Comparison of ENCODE assay signal across 32 cellular contexts in genomic region chr6:83124553-83124952, GRCh38.
"Had no signal": no experiment of that assay in that cellular context is flagged by ENCODE, and none has a peak within 500 bp of the region (broad histone marks: within the 10 kb centered on the region; RNA-seq: fewer than 3 reads in every experiment).

No MANE protein-coding gene starts in this region.

- H3K4me3 Mint-ChIP-seq: activated CD4-positive, alpha-beta memory T cell treated with anti-CD3 and anti-CD28 coated beads for 36 hours; activated CD4-positive, alpha-beta T cell treated with anti-CD3 and anti-CD28 coated beads for 36 hours; activated CD4-positive, alpha-beta T cell treated with anti-CD3 and anti-CD28 coated beads, Interleukin-2, amount 10 ng/mL, durations not matched to agents 24 days and 14 days; activated CD8-positive, alpha-beta memory T cell treated with anti-CD3 and anti-CD28 coated beads, Interleukin-2, amount 10 ng/mL, durations not matched to agents 7 days and 5 days; activated CD8-positive, alpha-beta T cell treated with anti-CD3 and anti-CD28 coated beads, Interleukin-2, amount 10 ng/mL, durations not matched to agents 7 days and 5 days; activated naive CD4-positive, alpha-beta T cell treated with anti-CD3 and anti-CD28 coated beads for 36 hours; activated naive CD8-positive, alpha-beta T cell; activated T-helper 1 cell treated with anti-CD3 and anti-CD28 coated beads, Interleukin-12 subunit alpha, Interleukin-12 subunit beta, Interleukin-2, Interleukin-4 antibody, amounts not matched to agents 30 ng/mL and 10 ng/mL and 1 ng/mL, durations not matched to agents 14 hours and 24 hours and 36 hours; central memory CD8-positive, alpha-beta T cell; effector memory CD8-positive, alpha-beta T cell had no signal

- H3K4me1 Mint-ChIP-seq: activated CD4-positive, alpha-beta T cell treated with anti-CD3 and anti-CD28 coated beads for 36 hours; activated CD4-positive, alpha-beta T cell treated with anti-CD3 and anti-CD28 coated beads, Interleukin-2, amount 10 ng/mL, durations not matched to agents 24 days and 14 days; activated CD8-positive, alpha-beta memory T cell treated with anti-CD3 and anti-CD28 coated beads, Interleukin-2, amount 10 ng/mL, durations not matched to agents 7 days and 5 days; central memory CD8-positive, alpha-beta T cell had no signal

- H3K27ac Mint-ChIP-seq: activated CD4-positive, alpha-beta memory T cell treated with anti-CD3 and anti-CD28 coated beads for 36 hours; activated CD4-positive, alpha-beta T cell treated with anti-CD3 and anti-CD28 coated beads for 36 hours; activated CD4-positive, alpha-beta T cell treated with anti-CD3 and anti-CD28 coated beads, Interleukin-2, amount 10 ng/mL, durations not matched to agents 24 days and 14 days; activated CD8-positive, alpha-beta memory T cell treated with anti-CD3 and anti-CD28 coated beads, Interleukin-2, amount 10 ng/mL, durations not matched to agents 7 days and 5 days; activated CD8-positive, alpha-beta T cell treated with anti-CD3 and anti-CD28 coated beads, Interleukin-2, amount 10 ng/mL, durations not matched to agents 7 days and 5 days; activated naive CD4-positive, alpha-beta T cell treated with anti-CD3 and anti-CD28 coated beads for 36 hours; activated naive CD8-positive, alpha-beta T cell; activated T-helper 1 cell treated with anti-CD3 and anti-CD28 coated beads, Interleukin-12 subunit alpha, Interleukin-12 subunit beta, Interleukin-2, Interleukin-4 antibody, amounts not matched to agents 30 ng/mL and 10 ng/mL and 1 ng/mL, durations not matched to agents 14 hours and 24 hours and 36 hours; activated T-helper 2 cell treated with anti-CD3 and anti-CD28 coated beads, Interferon-gamma antibody, Interleukin-2, Interleukin-4, amounts not matched to agents 10 μg/mL and 5 μg/mL and 100 μg/mL, durations not matched to agents 14 hours and 24 hours and 36 hours; effector memory CD8-positive, alpha-beta T cell had no signal

- H3K9me3 ChIP-seq: esophagus squamous epithelium, gastroesophageal sphincter, heart right ventricle had no signal

- H3K9me3 Mint-ChIP-seq: activated CD4-positive, alpha-beta memory T cell treated with anti-CD3 and anti-CD28 coated beads for 36 hours; activated CD4-positive, alpha-beta T cell treated with anti-CD3 and anti-CD28 coated beads, Interleukin-2, amount 10 ng/mL, durations not matched to agents 24 days and 14 days; activated naive CD4-positive, alpha-beta T cell treated with anti-CD3 and anti-CD28 coated beads for 36 hours; activated T-helper 1 cell treated with anti-CD3 and anti-CD28 coated beads, Interleukin-12 subunit alpha, Interleukin-12 subunit beta, Interleukin-2, Interleukin-4 antibody, amounts not matched to agents 30 ng/mL and 10 ng/mL and 1 ng/mL, durations not matched to agents 14 hours and 24 hours and 36 hours; activated T-helper 2 cell treated with anti-CD3 and anti-CD28 coated beads, Interferon-gamma antibody, Interleukin-2, Interleukin-4, amounts not matched to agents 10 μg/mL and 5 μg/mL and 100 μg/mL, durations not matched to agents 14 hours and 24 hours and 36 hours; central memory CD8-positive, alpha-beta T cell; effector memory CD8-positive, alpha-beta T cell had no signal

- ATAC-seq: activated CD4-positive, alpha-beta T cell treated with anti-CD3 and anti-CD28 coated beads for 36 hours; activated CD8-positive, alpha-beta memory T cell treated with anti-CD3 and anti-CD28 coated beads, Interleukin-2, amount 10 ng/mL, durations not matched to agents 7 days and 5 days; activated CD8-positive, alpha-beta T cell treated with anti-CD3 and anti-CD28 coated beads, Interleukin-2, amount 10 ng/mL, durations not matched to agents 7 days and 5 days; effector memory CD8-positive, alpha-beta T cell; gastroesophageal sphincter; heart right ventricle had no signal

- FAIRE-seq: bronchial epithelial cell, endometrium, endothelial cell of umbilical vein had no signal

- H3K4me3 ChIP-seq: coronary artery, esophagus squamous epithelium, gastroesophageal sphincter, heart right ventricle had no signal

- H3K27me3 ChIP-seq: brain microvascular endothelial cell, esophagus squamous epithelium, gastroesophageal sphincter, heart right ventricle had no signal

- H3K27ac ChIP-seq: brain microvascular endothelial cell, coronary artery, epithelial cell of prostate, esophagus squamous epithelium, gastroesophageal sphincter, heart right ventricle had no signal

- H3K4me1 ChIP-seq: esophagus squamous epithelium, gastroesophageal sphincter, heart right ventricle had no signal

- H3K27me3 Mint-ChIP-seq: activated CD4-positive, alpha-beta memory T cell treated with anti-CD3 and anti-CD28 coated beads for 36 hours; activated CD4-positive, alpha-beta T cell treated with anti-CD3 and anti-CD28 coated beads for 36 hours; activated CD4-positive, alpha-beta T cell treated with anti-CD3 and anti-CD28 coated beads, Interleukin-2, amount 10 ng/mL, durations not matched to agents 24 days and 14 days; activated CD8-positive, alpha-beta memory T cell treated with anti-CD3 and anti-CD28 coated beads, Interleukin-2, amount 10 ng/mL, durations not matched to agents 7 days and 5 days; activated naive CD8-positive, alpha-beta T cell; central memory CD8-positive, alpha-beta T cell; effector memory CD8-positive, alpha-beta T cell had no signal

- DNase-seq: activated CD4-positive, alpha-beta memory T cell treated with anti-CD3 and anti-CD28 coated beads for 36 hours; activated CD4-positive, alpha-beta T cell treated with anti-CD3 and anti-CD28 coated beads for 36 hours; activated CD4-positive, alpha-beta T cell treated with anti-CD3 and anti-CD28 coated beads, Interleukin-2, amount 10 ng/mL, durations not matched to agents 24 days and 14 days; activated CD4-positive, CD25-positive, alpha-beta regulatory T cell; activated CD4-positive, CD25-positive, alpha-beta regulatory T cell treated with anti-CD3 and anti-CD28 coated beads, Interleukin-2, amount 50 U/mL, for 72 hours; activated CD8-positive, alpha-beta memory T cell treated with anti-CD3 and anti-CD28 coated beads, Interleukin-2, amount 10 ng/mL, durations not matched to agents 7 days and 5 days; activated CD8-positive, alpha-beta memory T cell treated with anti-CD3 and anti-CD28 coated beads, Interleukin-2, amount 50 U/mL, for 4 hours; activated CD8-positive, alpha-beta T cell treated with anti-CD3 and anti-CD28 coated beads, Interleukin-2, amount 10 ng/mL, durations not matched to agents 7 days and 5 days; activated effector memory CD4-positive, alpha-beta T cell treated with anti-CD3 and anti-CD28 coated beads, Interleukin-2, amount 50 U/mL, for 16 hours; activated naive CD4-positive, alpha-beta T cell treated with anti-CD3 and anti-CD28 coated beads for 36 hours; activated T-cell treated with anti-CD3 and anti-CD28 coated beads, Interleukin-2, amount 50 U/mL, for 1 hour; activated T-cell treated with anti-CD3 and anti-CD28 coated beads, Interleukin-2, amount 50 U/mL, for 48 hours; amniotic stem cell; anterior cingulate cortex; brain microvascular endothelial cell; dermis blood vessel endothelial cell; effector CD4-positive, alpha-beta T cell; effector memory CD8-positive, alpha-beta T cell; esophagus squamous epithelium; foreskin melanocyte; heart right ventricle; T-helper 2 cell had no signal
